In the genomic region with DNA sequence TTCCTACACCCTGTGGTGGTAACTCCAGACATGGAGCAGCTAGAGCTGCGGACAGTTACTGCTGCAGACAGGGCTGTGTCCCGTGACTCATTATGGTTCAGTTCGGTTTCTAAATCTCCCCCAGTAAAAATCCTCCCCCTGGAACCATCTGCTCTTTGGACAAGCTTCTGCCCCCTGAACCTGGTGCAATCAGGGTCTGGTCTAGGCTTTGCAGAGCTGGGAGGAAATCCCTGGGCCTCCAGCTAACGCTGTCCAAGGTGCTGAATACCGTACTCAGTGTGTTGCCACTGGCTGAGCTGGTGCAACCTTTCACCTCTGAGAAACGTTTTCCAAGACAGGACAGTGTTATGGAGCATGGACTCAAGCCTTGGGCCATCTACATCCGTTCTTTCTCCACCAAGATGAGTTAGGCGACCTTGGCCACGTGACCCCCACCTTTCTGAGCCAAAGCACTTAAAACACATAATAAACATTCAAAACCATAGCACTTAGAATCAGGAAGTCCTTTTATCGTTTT, we compare ENCODE assay signal across 1 cellular context.
TF ChIP-seq lines count a peak whose summit lies in the region.

No MANE protein-coding gene starts in this region.

TF ChIP-seq in K562, 482 proteins besides CTCF, POLR2A, EP300 and RAD21 (continued from another document and continues in another):
- TF ChIP-seq, protein P1, sequence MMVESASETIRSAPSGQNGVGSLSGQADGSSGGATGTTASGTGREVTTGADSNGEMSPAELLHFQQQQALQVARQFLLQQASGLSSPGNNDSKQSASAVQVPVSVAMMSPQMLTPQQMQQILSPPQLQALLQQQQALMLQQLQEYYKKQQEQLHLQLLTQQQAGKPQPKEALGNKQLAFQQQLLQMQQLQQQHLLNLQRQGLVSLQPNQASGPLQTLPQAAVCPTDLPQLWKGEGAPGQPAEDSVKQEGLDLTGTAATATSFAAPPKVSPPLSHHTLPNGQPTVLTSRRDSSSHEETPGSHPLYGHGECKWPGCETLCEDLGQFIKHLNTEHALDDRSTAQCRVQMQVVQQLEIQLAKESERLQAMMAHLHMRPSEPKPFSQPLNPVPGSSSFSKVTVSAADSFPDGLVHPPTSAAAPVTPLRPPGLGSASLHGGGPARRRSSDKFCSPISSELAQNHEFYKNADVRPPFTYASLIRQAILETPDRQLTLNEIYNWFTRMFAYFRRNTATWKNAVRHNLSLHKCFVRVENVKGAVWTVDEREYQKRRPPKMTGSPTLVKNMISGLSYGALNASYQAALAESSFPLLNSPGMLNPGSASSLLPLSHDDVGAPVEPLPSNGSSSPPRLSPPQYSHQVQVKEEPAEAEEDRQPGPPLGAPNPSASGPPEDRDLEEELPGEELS (CRISPR knock-in tag; IDR thresholded peaks at IDR 0.05; ENCODE audit: borderline replicate concordance), result 0 out of 2 replicates have a peak, but pooled peaks have one; percentile 31
- no peak for TF ChIP-seq CEBPG (CRISPR knock-in tag; IDR thresholded peaks at IDR 0.05)
- no peak for TF ChIP-seq CEBPG (tag; conservative IDR thresholded peaks at IDR 0.05 in 1 of 2, IDR thresholded peaks at IDR 0.05 in 1 of 2)
- peak; percentile 92 for TF ChIP-seq MIER1 (IDR thresholded peaks at IDR 0.05; ENCODE audit: low read depth)
- 0 out of 2 replicates have a peak, but pooled peaks have one; percentile 45 for TF ChIP-seq TGIF2 (CRISPR knock-in tag; IDR thresholded peaks at IDR 0.05)
- no peak for TF ChIP-seq MTA1 (IDR thresholded peaks at IDR 0.05; ENCODE audit: borderline replicate concordance)
- TF ChIP-seq CEBPB (tag; IDR thresholded peaks at IDR 0.05), result no peak
- TF ChIP-seq, protein P2, sequence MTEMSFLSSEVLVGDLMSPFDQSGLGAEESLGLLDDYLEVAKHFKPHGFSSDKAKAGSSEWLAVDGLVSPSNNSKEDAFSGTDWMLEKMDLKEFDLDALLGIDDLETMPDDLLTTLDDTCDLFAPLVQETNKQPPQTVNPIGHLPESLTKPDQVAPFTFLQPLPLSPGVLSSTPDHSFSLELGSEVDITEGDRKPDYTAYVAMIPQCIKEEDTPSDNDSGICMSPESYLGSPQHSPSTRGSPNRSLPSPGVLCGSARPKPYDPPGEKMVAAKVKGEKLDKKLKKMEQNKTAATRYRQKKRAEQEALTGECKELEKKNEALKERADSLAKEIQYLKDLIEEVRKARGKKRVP (CRISPR knock-in tag; IDR thresholded peaks at IDR 0.05), result no peak
- TF ChIP-seq PRMT5 (CRISPR knock-in tag; IDR thresholded peaks at IDR 0.05), result peak; percentile 48; the same call in 1 of the 2 replicates
- no peak for TF ChIP-seq ZNF445 (CRISPR knock-in tag; IDR thresholded peaks at IDR 0.05; ENCODE audit: low read depth)
- TF ChIP-seq MXI1 (IDR thresholded peaks at IDR 0.05; ENCODE audit: low read depth, low read length), result no peak
- TF ChIP-seq POLR3A (IDR thresholded peaks at IDR 0.05; ENCODE audit: borderline replicate concordance, extremely low read depth, insufficient read depth, insufficient read length), result no peak
- no peak for TF ChIP-seq ZNF184 (CRISPR knock-in tag; IDR thresholded peaks at IDR 0.05)
- TF ChIP-seq PHB (CRISPR knock-in tag; IDR thresholded peaks at IDR 0.05), result no peak
- TF ChIP-seq, protein P3, sequence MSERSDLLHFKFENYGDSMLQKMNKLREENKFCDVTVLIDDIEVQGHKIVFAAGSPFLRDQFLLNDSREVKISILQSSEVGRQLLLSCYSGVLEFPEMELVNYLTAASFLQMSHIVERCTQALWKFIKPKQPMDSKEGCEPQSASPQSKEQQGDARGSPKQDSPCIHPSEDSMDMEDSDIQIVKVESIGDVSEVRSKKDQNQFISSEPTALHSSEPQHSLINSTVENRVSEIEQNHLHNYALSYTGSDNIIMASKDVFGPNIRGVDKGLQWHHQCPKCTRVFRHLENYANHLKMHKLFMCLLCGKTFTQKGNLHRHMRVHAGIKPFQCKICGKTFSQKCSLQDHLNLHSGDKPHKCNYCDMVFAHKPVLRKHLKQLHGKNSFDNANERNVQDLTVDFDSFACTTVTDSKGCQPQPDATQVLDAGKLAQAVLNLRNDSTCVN (CRISPR knock-in tag; IDR thresholded peaks at IDR 0.05), result no peak
- TF ChIP-seq SRF (CRISPR knock-in tag; IDR thresholded peaks at IDR 0.05), result no peak
- TF ChIP-seq NONO (IDR thresholded peaks at IDR 0.05; ENCODE audit: low read depth in 2 of 2, low read length in 1 of 2), result no peak
- 0 out of 2 replicates have a peak, but pooled peaks have one; percentile 78 for TF ChIP-seq NR2C2 (CRISPR knock-in tag; IDR thresholded peaks at IDR 0.05)
- TF ChIP-seq NR2C2 (tag; IDR thresholded peaks at IDR 0.05), result peak; percentile 61; the same call in 1 of the 2 replicates
- TF ChIP-seq ZNF197 (CRISPR knock-in tag; IDR thresholded peaks at IDR 0.05; ENCODE audit: low read depth), result no peak
- peak in 1 of 2 experiments; percentile 54; a peak in 1 of 4 replicates for TF ChIP-seq RCOR1 (IDR thresholded peaks at IDR 0.05; ENCODE audit: borderline replicate concordance in 1 of 2, low read depth in 2 of 2, low read length in 2 of 2)
- no peak for TF ChIP-seq CBFB (CRISPR knock-in tag; IDR thresholded peaks at IDR 0.05)
- no peak for TF ChIP-seq POU5F1 (IDR thresholded peaks at IDR 0.05; ENCODE audit: borderline replicate concordance, low read depth, low read length, partially characterized antibody)
- TF ChIP-seq SRSF3 (IDR thresholded peaks at IDR 0.05; ENCODE audit: insufficient read depth, low read length), result no peak
- TF ChIP-seq, protein P4, sequence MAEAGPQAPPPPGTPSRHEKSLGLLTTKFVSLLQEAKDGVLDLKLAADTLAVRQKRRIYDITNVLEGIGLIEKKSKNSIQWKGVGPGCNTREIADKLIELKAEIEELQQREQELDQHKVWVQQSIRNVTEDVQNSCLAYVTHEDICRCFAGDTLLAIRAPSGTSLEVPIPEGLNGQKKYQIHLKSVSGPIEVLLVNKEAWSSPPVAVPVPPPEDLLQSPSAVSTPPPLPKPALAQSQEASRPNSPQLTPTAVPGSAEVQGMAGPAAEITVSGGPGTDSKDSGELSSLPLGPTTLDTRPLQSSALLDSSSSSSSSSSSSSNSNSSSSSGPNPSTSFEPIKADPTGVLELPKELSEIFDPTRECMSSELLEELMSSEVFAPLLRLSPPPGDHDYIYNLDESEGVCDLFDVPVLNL (CRISPR knock-in tag; IDR thresholded peaks at IDR 0.05; ENCODE audit: low read depth), result peak; percentile 74; the same call in 1 of the 2 replicates
- TF ChIP-seq ZNF41 (CRISPR knock-in tag; conservative IDR thresholded peaks at IDR 0.05), result no peak
- no peak for TF ChIP-seq HDAC1 (IDR thresholded peaks at IDR 0.05)
- TF ChIP-seq NR2F6 (CRISPR knock-in tag; IDR thresholded peaks at IDR 0.05), result no peak
- TF ChIP-seq, protein P5, sequence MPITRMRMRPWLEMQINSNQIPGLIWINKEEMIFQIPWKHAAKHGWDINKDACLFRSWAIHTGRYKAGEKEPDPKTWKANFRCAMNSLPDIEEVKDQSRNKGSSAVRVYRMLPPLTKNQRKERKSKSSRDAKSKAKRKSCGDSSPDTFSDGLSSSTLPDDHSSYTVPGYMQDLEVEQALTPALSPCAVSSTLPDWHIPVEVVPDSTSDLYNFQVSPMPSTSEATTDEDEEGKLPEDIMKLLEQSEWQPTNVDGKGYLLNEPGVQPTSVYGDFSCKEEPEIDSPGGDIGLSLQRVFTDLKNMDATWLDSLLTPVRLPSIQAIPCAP (CRISPR knock-in tag; IDR thresholded peaks at IDR 0.05; ENCODE audit: borderline replicate concordance), result 0 out of 2 replicates have a peak, but pooled peaks have one; percentile 44
- TF ChIP-seq KDM5B (IDR thresholded peaks at IDR 0.05; ENCODE audit: insufficient replicate concordance, low read depth, low read length), result no peak
- 0 out of 2 replicates have a peak, but pooled peaks have one; percentile 16 for TF ChIP-seq DMBX1 (CRISPR knock-in tag; IDR thresholded peaks at IDR 0.05; ENCODE audit: borderline replicate concordance)
- no peak for TF ChIP-seq RFX5 (IDR thresholded peaks at IDR 0.05; ENCODE audit: low read depth, low read length)
- TF ChIP-seq ZNF695 (CRISPR knock-in tag; IDR thresholded peaks at IDR 0.05), result no peak
- TF ChIP-seq, protein P6, sequence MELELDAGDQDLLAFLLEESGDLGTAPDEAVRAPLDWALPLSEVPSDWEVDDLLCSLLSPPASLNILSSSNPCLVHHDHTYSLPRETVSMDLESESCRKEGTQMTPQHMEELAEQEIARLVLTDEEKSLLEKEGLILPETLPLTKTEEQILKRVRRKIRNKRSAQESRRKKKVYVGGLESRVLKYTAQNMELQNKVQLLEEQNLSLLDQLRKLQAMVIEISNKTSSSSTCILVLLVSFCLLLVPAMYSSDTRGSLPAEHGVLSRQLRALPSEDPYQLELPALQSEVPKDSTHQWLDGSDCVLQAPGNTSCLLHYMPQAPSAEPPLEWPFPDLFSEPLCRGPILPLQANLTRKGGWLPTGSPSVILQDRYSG (tag; conservative IDR thresholded peaks at IDR 0.05; ENCODE audit: low read depth), result no peak
- no peak for TF ChIP-seq CHD4 (IDR thresholded peaks at IDR 0.05; ENCODE audit: insufficient read depth, insufficient replicate concordance, low read depth, low read length, poor library complexity, severe bottlenecking)
- peak; percentile 47; the same call in 1 of the 2 replicates for TF ChIP-seq ZNF263 (CRISPR knock-in tag; IDR thresholded peaks at IDR 0.05; ENCODE audit: borderline replicate concordance)
- TF ChIP-seq BDP1 (IDR thresholded peaks at IDR 0.05; ENCODE audit: insufficient read depth, insufficient read length), result no peak
- TF ChIP-seq, protein P7, sequence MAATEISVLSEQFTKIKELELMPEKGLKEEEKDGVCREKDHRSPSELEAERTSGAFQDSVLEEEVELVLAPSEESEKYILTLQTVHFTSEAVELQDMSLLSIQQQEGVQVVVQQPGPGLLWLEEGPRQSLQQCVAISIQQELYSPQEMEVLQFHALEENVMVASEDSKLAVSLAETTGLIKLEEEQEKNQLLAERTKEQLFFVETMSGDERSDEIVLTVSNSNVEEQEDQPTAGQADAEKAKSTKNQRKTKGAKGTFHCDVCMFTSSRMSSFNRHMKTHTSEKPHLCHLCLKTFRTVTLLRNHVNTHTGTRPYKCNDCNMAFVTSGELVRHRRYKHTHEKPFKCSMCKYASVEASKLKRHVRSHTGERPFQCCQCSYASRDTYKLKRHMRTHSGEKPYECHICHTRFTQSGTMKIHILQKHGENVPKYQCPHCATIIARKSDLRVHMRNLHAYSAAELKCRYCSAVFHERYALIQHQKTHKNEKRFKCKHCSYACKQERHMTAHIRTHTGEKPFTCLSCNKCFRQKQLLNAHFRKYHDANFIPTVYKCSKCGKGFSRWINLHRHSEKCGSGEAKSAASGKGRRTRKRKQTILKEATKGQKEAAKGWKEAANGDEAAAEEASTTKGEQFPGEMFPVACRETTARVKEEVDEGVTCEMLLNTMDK (IDR thresholded peaks at IDR 0.05; ENCODE audit: borderline replicate concordance, insufficient read depth, low read depth, low read length, poor library complexity, severe bottlenecking), result no peak
- TF ChIP-seq RAD51 (IDR thresholded peaks at IDR 0.05; ENCODE audit: borderline replicate concordance, low read depth), result no peak
- TF ChIP-seq CHCHD3 (CRISPR knock-in tag; IDR thresholded peaks at IDR 0.05), result no peak
- TF ChIP-seq LCOR (CRISPR knock-in tag; IDR thresholded peaks at IDR 0.05), result no peak
- no peak for TF ChIP-seq ZFP1 (CRISPR knock-in tag; IDR thresholded peaks at IDR 0.05)
- TF ChIP-seq, protein P8, sequence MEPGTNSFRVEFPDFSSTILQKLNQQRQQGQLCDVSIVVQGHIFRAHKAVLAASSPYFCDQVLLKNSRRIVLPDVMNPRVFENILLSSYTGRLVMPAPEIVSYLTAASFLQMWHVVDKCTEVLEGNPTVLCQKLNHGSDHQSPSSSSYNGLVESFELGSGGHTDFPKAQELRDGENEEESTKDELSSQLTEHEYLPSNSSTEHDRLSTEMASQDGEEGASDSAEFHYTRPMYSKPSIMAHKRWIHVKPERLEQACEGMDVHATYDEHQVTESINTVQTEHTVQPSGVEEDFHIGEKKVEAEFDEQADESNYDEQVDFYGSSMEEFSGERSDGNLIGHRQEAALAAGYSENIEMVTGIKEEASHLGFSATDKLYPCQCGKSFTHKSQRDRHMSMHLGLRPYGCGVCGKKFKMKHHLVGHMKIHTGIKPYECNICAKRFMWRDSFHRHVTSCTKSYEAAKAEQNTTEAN (CRISPR knock-in tag; IDR thresholded peaks at IDR 0.05), result 0 out of 2 replicates have a peak, but pooled peaks have one; percentile 40
- TF ChIP-seq, protein P9, sequence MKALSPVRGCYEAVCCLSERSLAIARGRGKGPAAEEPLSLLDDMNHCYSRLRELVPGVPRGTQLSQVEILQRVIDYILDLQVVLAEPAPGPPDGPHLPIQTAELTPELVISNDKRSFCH (CRISPR knock-in tag; IDR thresholded peaks at IDR 0.05), result no peak
- TF ChIP-seq, protein P9 (tag; IDR thresholded peaks at IDR 0.05), result no peak
- peak; percentile 64 for TF ChIP-seq GABPB1 (CRISPR knock-in tag; IDR thresholded peaks at IDR 0.05)
- TF ChIP-seq ZNF785 (CRISPR knock-in tag; IDR thresholded peaks at IDR 0.05), result no peak
- no peak for TF ChIP-seq NEUROD1 (IDR thresholded peaks at IDR 0.05; ENCODE audit: borderline replicate concordance, low read depth, low read length, partially characterized antibody)
- TF ChIP-seq, protein P10, sequence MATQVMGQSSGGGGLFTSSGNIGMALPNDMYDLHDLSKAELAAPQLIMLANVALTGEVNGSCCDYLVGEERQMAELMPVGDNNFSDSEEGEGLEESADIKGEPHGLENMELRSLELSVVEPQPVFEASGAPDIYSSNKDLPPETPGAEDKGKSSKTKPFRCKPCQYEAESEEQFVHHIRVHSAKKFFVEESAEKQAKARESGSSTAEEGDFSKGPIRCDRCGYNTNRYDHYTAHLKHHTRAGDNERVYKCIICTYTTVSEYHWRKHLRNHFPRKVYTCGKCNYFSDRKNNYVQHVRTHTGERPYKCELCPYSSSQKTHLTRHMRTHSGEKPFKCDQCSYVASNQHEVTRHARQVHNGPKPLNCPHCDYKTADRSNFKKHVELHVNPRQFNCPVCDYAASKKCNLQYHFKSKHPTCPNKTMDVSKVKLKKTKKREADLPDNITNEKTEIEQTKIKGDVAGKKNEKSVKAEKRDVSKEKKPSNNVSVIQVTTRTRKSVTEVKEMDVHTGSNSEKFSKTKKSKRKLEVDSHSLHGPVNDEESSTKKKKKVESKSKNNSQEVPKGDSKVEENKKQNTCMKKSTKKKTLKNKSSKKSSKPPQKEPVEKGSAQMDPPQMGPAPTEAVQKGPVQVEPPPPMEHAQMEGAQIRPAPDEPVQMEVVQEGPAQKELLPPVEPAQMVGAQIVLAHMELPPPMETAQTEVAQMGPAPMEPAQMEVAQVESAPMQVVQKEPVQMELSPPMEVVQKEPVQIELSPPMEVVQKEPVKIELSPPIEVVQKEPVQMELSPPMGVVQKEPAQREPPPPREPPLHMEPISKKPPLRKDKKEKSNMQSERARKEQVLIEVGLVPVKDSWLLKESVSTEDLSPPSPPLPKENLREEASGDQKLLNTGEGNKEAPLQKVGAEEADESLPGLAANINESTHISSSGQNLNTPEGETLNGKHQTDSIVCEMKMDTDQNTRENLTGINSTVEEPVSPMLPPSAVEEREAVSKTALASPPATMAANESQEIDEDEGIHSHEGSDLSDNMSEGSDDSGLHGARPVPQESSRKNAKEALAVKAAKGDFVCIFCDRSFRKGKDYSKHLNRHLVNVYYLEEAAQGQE (CRISPR knock-in tag; IDR thresholded peaks at IDR 0.05; ENCODE audit: low read depth), result peak; percentile 93
- TF ChIP-seq, protein P11, sequence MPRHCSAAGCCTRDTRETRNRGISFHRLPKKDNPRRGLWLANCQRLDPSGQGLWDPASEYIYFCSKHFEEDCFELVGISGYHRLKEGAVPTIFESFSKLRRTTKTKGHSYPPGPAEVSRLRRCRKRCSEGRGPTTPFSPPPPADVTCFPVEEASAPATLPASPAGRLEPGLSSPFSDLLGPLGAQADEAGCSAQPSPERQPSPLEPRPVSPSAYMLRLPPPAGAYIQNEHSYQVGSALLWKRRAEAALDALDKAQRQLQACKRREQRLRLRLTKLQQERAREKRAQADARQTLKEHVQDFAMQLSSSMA (CRISPR knock-in tag; IDR thresholded peaks at IDR 0.05), result no peak
- TF ChIP-seq RBFOX2 (IDR thresholded peaks at IDR 0.05; ENCODE audit: low read depth, low read length), result no peak
